ENCODE assay signal across 8 cellular contexts in the genomic region with DNA sequence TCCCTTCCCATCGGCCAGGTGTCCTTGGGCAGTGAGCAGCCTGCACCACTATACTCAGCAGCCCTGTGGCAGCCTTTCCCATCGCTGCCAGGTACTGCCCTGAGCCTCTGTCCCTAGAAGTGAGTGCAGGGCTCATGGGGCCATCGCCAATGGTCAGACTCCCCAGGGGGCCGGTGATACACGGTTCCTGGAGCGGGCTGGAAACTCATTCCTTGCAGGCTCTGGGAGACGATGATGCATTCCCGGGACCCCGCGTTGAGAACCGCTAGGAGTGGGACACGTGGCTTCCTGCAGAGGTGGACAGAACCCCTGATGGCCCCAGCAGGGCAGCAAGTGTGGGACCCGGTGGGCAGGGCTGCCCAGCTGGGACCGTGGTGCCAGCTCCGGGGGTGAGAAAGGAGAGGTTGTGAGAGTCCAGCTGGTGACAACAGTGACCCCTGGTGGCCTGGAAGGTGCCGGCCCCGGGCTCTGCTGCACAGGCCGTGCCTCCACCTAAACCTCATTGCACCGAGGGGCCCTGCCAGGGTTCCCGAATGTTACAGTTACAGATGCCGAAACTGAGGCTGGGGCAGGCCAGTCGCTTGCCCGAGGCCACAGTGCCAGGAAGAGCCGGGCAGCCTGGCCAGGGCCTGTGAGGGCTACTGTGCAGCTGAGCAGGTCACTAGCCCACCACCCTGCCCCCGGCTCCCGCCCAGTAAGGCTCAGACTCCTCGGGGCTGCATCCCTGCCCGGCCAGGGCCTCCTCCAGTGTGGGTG. TPM values are rescaled to one million over a fixed set of nuclear protein-coding genes. Genes with fewer than 3 reads are reported as not detected.
DNase-seq lines count a peak whose midpoint lies in the region; ATAC-seq and TF ChIP-seq lines count a peak whose summit lies in the region.

No MANE protein-coding gene starts in this region.

- TF ChIP-seq CTCF in glutamatergic neuron (IDR thresholded peaks at IDR 0.05; ENCODE audit: partially characterized antibody, unreplicated experiment) (peak; percentile 90), progenitor cell of endocrine pancreas (IDR thresholded peaks at IDR 0.05; ENCODE audit: unreplicated experiment) (peak; percentile 93)

- no peaks in the 10 kb centered on the region for H3K36me3 ChIP-seq in aorta (ENCODE audit: control insufficient read depth in 1 of 2, insufficient read depth in 2 of 2, low read length in 1 of 2)

- H3K4me1 ChIP-seq in aorta (ENCODE audit: control insufficient read depth in 1 of 2, insufficient read depth in 2 of 2, low read length in 2 of 2) = no peaks in the 10 kb centered on the region

- CTCF ChIA-PET in activated naive CD4-positive, alpha-beta T cell treated with anti-CD3 and anti-CD28 coated beads for 36 hours (lab: Charles Lee) = interaction anchor here (0.8 to 2.3 kb wide), 13 partner anchors 10 to 110 kb away, joined by 3 to 12 read pairs (median 3); no protein-coding TSS in a partner anchor

- 52 to 58% methylated on average over 28 of the region's 28 CpGs for WGBS in aorta, 2 donors

- no peak overlapping the region for H3K4me3 ChIP-seq in aorta (ENCODE audit: low read length in 2 of 2)

- intact Hi-C loops in activated naive CD4-positive, alpha-beta T cell treated with anti-CD3 and anti-CD28 coated beads for 36 hours (cut with micrococcal nuclease) = loop anchor here (1.0 kb wide), 2 partner anchors 63 to 108 kb away; no protein-coding TSS in a partner anchor
- intact Hi-C loops in aorta (cut with DNase I) = loop anchor here in 1 of 2 donors (5.0 kb wide), 1 partner anchor 106 kb away; no protein-coding TSS in a partner anchor

- H3K4me1 Mint-ChIP-seq in activated naive CD4-positive, alpha-beta T cell treated with anti-CD3 and anti-CD28 coated beads for 36 hours (ENCODE audit: low read depth) = peaks cover 9% of the 10 kb centered on the region
- peaks cover 5% of the 10 kb centered on the region for H3K4me1 Mint-ChIP-seq in glutamatergic neuron (ENCODE audit: low read depth, unreplicated experiment)
- peaks cover 12% of the 10 kb centered on the region for H3K4me1 Mint-ChIP-seq in progenitor cell of endocrine pancreas (ENCODE audit: low read depth)

- H3K4me3 Mint-ChIP-seq in activated naive CD4-positive, alpha-beta T cell treated with anti-CD3 and anti-CD28 coated beads for 36 hours = no peak overlapping the region
- H3K4me3 Mint-ChIP-seq in glutamatergic neuron (ENCODE audit: unreplicated experiment) = no peak overlapping the region
- H3K4me3 Mint-ChIP-seq in progenitor cell of endocrine pancreas (ENCODE audit: low read depth) = no peak overlapping the region

- H3K27me3 ChIP-seq in aorta (ENCODE audit: control insufficient read depth in 1 of 2, insufficient read depth in 2 of 2, low read length in 1 of 2) = no peaks in the 10 kb centered on the region

- DNase-seq in NCI-H146 (lab: John Stamatoyannopoulos, UW) = peak; percentile 43
- DNase-seq in NCI-H146 treated with DMSO at 0.1 percent for 48 hours (lab: John Stamatoyannopoulos, UW; ENCODE audit: unreplicated experiment) = no peak
- peak; percentile 59 for DNase-seq in HT-29 (ENCODE audit: low spot score)
- DNase-seq in SK-N-DZ (ENCODE audit: low spot score) = peak; percentile 59
- DNase-seq in activated naive CD4-positive, alpha-beta T cell treated with anti-CD3 and anti-CD28 coated beads for 36 hours = peak; percentile 83
- peak; percentile 86 for DNase-seq in glutamatergic neuron
- peak; percentile 61 for DNase-seq in progenitor cell of endocrine pancreas (ENCODE audit: low spot score, unreplicated experiment)
- DNase-seq in aorta = peak; percentile 82 to 90

- H3K9me3 Mint-ChIP-seq in activated naive CD4-positive, alpha-beta T cell treated with anti-CD3 and anti-CD28 coated beads for 36 hours = peaks cover 4% of the 10 kb centered on the region
- H3K9me3 Mint-ChIP-seq in glutamatergic neuron (ENCODE audit: unreplicated experiment) (peaks cover 7% of the 10 kb centered on the region), progenitor cell of endocrine pancreas (ENCODE audit: low read depth) (no peaks in the 10 kb centered on the region)

- no peak overlapping the region for H3K27ac ChIP-seq in aorta (ENCODE audit: low read depth in 1 of 2, low read length in 2 of 2)

- H3K36me3 Mint-ChIP-seq in activated naive CD4-positive, alpha-beta T cell treated with anti-CD3 and anti-CD28 coated beads for 36 hours (ENCODE audit: low read depth) = peaks cover 8% of the 10 kb centered on the region
- H3K36me3 Mint-ChIP-seq in glutamatergic neuron (ENCODE audit: unreplicated experiment) (peaks cover 8% of the 10 kb centered on the region), progenitor cell of endocrine pancreas (ENCODE audit: insufficient read depth) (peaks cover 2% of the 10 kb centered on the region)

- H3K27me3 Mint-ChIP-seq in activated naive CD4-positive, alpha-beta T cell treated with anti-CD3 and anti-CD28 coated beads for 36 hours (ENCODE audit: low read depth) = no peaks in the 10 kb centered on the region
- H3K27me3 Mint-ChIP-seq in glutamatergic neuron (ENCODE audit: unreplicated experiment) = peaks cover 8% of the 10 kb centered on the region
- H3K27me3 Mint-ChIP-seq in progenitor cell of endocrine pancreas = no peaks in the 10 kb centered on the region

- no peak overlapping the region for H3K27ac Mint-ChIP-seq in activated naive CD4-positive, alpha-beta T cell treated with anti-CD3 and anti-CD28 coated beads for 36 hours
- H3K27ac Mint-ChIP-seq in glutamatergic neuron (ENCODE audit: unreplicated experiment) = no peak overlapping the region
- no peak overlapping the region for H3K27ac Mint-ChIP-seq in progenitor cell of endocrine pancreas

- peak; percentile 57 for ATAC-seq in aorta (ENCODE audit: low FRiP score)

- no peaks in the 10 kb centered on the region for H3K9me3 ChIP-seq in aorta (ENCODE audit: control insufficient read depth, low read length)

RNA-seq across cellular contexts. Expression of gene FBRSL1, which starts 33.8 kb away (rescaled TPM):
- total RNA-seq in HT-29 (2014; rRNA removed; shearing (Covaris generic)) = 51.3 and 56.0 TPM in 2 replicates
- 50.9 and 56.6 TPM in 2 replicates for polyA plus RNA-seq in SK-N-DZ (2014; cell fraction: cytosol; rRNA removed)
- 91.3 and 169 TPM in 2 replicates for polyA plus RNA-seq in SK-N-DZ (2014; cell fraction: nucleus; rRNA removed)
- total RNA-seq in activated naive CD4-positive, alpha-beta T cell treated with anti-CD3 and anti-CD28 coated beads for 36 hours = 10 to 100 TPM; 35.1 to 36.3 TPM
- total RNA-seq in glutamatergic neuron (ENCODE audit: unreplicated experiment) = 211 TPM
- 195 and 199 TPM in 2 replicates for total RNA-seq in progenitor cell of endocrine pancreas
- total RNA-seq in aorta = 10 to 100 TPM; 49.0 to 51.0 TPM
- 10 to 100 TPM in 1 of 2 donors, 1 to 10 TPM in 1; 6.4 to 25.0 TPM for polyA plus RNA-seq in aorta
